In genomic region chr10:35523670-35524225, GRCh38 we compare ENCODE assay signal across 18 cellular contexts.
A peak's percentile ranks its signal among the peaks of the same experiment; 100 is the strongest.
DNase-seq lines count a peak whose midpoint lies in the region; ATAC-seq lines count a peak whose summit lies in the region.
"Had no signal": no experiment of that assay in that cellular context is flagged by ENCODE, and none has a peak within 500 bp of the region (broad histone marks: within the 10 kb centered on the region; RNA-seq: fewer than 3 reads in every experiment).

No MANE protein-coding gene starts in this region.

- peak; percentile 83 for ATAC-seq in GM18868 (IDR thresholded peaks at IDR 0.05; ENCODE audit: unreplicated experiment)
- ATAC-seq in HG02870 (IDR thresholded peaks at IDR 0.05; ENCODE audit: unreplicated experiment): peak; percentile 61
- no peak for ATAC-seq in GM19324 (IDR thresholded peaks at IDR 0.05; ENCODE audit: low FRiP score, unreplicated experiment)
- ATAC-seq: esophagus mucosa, heart left ventricle had no signal

- peak; percentile 5 for DNase-seq in COLO829 (ENCODE audit: low spot score)
- DNase-seq in amniotic epithelial cell (ENCODE audit: low read depth): peak; percentile 52
- DNase-seq in GM19240 (ENCODE audit: insufficient read length, low spot score): no peak
- DNase-seq in stimulated activated CD4-positive, alpha-beta T cell treated with anti-CD3 and anti-CD28 coated beads, Interleukin-15, amount 100 ng/mL, for 24 hours: no peak
- no peak for DNase-seq in activated CD4-positive, alpha-beta T cell treated with anti-CD3 and anti-CD28 coated beads, Interleukin-2, amount 50 U/mL, for 48 hours
- DNase-seq: activated naive CD4-positive, alpha-beta T cell treated with anti-CD3 and anti-CD28 coated beads, Interleukin-2, amount 10 ng/mL, durations not matched to agents 7 days and 5 days; AML-193; dermis blood vessel endothelial cell; DMS153; heart left ventricle; NCI-H2029; NCI-H526 treated with DMSO at 0.1 percent for 48 hours; right lobe of liver; stimulated activated CD4-positive, alpha-beta T cell treated with anti-CD3 and anti-CD28 coated beads, Interleukin-4, amount 100 ng/mL, for 24 hours had no signal

Comparison
In these comparisons a context has a peak if more than half of its experiments do, and no peak if none do; other contexts are left out.
1. DNase-seq: peak in COLO829 (single experiment) and amniotic epithelial cell (single experiment); none in GM19240 (single experiment), stimulated activated CD4-positive, alpha-beta T cell treated with anti-CD3 and anti-CD28 coated beads, Interleukin-15, amount 100 ng/mL, for 24 hours (single experiment) and activated CD4-positive, alpha-beta T cell treated with anti-CD3 and anti-CD28 coated beads, Interleukin-2, amount 50 U/mL, for 48 hours (0 of 2).